9 cellular contexts compared by ENCODE assay signal in genomic region chr6:52417675-52418111, GRCh38. TPM values are rescaled to one million over a fixed set of nuclear protein-coding genes. Genes with fewer than 3 reads are reported as not detected.
A peak's percentile ranks its signal among the peaks of the same experiment; 100 is the strongest.
DNase-seq lines count a peak whose midpoint lies in the region; ATAC-seq and TF ChIP-seq lines count a peak whose summit lies in the region.
"Had no signal": no experiment of that assay in that cellular context is flagged by ENCODE, and none has a peak within 500 bp of the region (broad histone marks: within the 10 kb centered on the region; RNA-seq: fewer than 3 reads in every experiment).

No MANE protein-coding gene starts in this region.

- no peak overlapping the region for H3K4me3 ChIP-seq in endodermal cell (ENCODE audit: low read length)
- H3K4me3 ChIP-seq: adrenal gland had no signal

- H3K27me3 ChIP-seq in endodermal cell (ENCODE audit: control insufficient read depth, insufficient read depth, low read length, poor library complexity, severe bottlenecking), result no peaks in the 10 kb centered on the region
- H3K27me3 ChIP-seq: adrenal gland had no signal

- WGBS in endodermal cell (ENCODE audit: insufficient coverage in 1 of 2, insufficient read length in 1 of 2), 2 experiments, result 85 to 86% methylated on average over 3 to 5 of the region's 5 CpGs

- no peaks in the 10 kb centered on the region for H3K9me3 ChIP-seq in endodermal cell (ENCODE audit: control insufficient read depth, low read length)
- H3K9me3 ChIP-seq: adrenal gland had no signal

- DNase-seq in DMS53 treated with DMSO at 0.1 percent for 48 hours (lab: John Stamatoyannopoulos, UW; ENCODE audit: unreplicated experiment), result peak; percentile 10
- DNase-seq in NCI-H82 (lab: John Stamatoyannopoulos, UW), result peak; percentile 84
- DNase-seq in endodermal cell, result no peak
- DNase-seq in nephron progenitor cell, result no peak
- DNase-seq in cerebellar nuclear complex (lab: John Stamatoyannopoulos, UW), result no peak
- DNase-seq in naive thymus-derived CD8-positive, alpha-beta T cell, result no peak

- no peak overlapping the region for H3K9ac ChIP-seq in endodermal cell (ENCODE audit: extremely low read depth, low read length, poor library complexity, severe bottlenecking)

- peaks cover 4% of the 10 kb centered on the region for H3K4me1 ChIP-seq in endodermal cell (ENCODE audit: control insufficient read depth, insufficient read depth, low read length)

- H3K9me3 Mint-ChIP-seq in endodermal cell, result no peaks in the 10 kb centered on the region
- H3K9me3 Mint-ChIP-seq in nephron progenitor cell, result no peaks in the 10 kb centered on the region
- H3K9me3 Mint-ChIP-seq in naive thymus-derived CD8-positive, alpha-beta T cell, result no peaks in the 10 kb centered on the region

- no peaks in the 10 kb centered on the region for H3K36me3 ChIP-seq in endodermal cell (ENCODE audit: control insufficient read depth, insufficient read depth, low read length)
- H3K36me3 ChIP-seq: adrenal gland had no signal

- H3K4me1 Mint-ChIP-seq in endodermal cell (peaks cover 33% of the 10 kb centered on the region), nephron progenitor cell (peaks cover 21% of the 10 kb centered on the region)
- H3K4me1 Mint-ChIP-seq in naive thymus-derived CD8-positive, alpha-beta T cell, result peaks cover 11 to 42% (median 18%) of the 10 kb centered on the region in 4 donors

- no peak overlapping the region for H3K4me3 Mint-ChIP-seq in endodermal cell
- H3K4me3 Mint-ChIP-seq in nephron progenitor cell, result peak overlapping the region; percentile 12
- peak overlapping the region in 3 of 10 donors; percentile 2 to 54 (median 39) for H3K4me3 Mint-ChIP-seq in naive thymus-derived CD8-positive, alpha-beta T cell

- no peaks in the 10 kb centered on the region for H3K27me3 Mint-ChIP-seq in endodermal cell (ENCODE audit: insufficient read depth)
- peaks cover 10% of the 10 kb centered on the region for H3K27me3 Mint-ChIP-seq in nephron progenitor cell (ENCODE audit: low read depth, poor library complexity)
- H3K27me3 Mint-ChIP-seq in naive thymus-derived CD8-positive, alpha-beta T cell, result no peaks in the 10 kb centered on the region

- ATAC-seq in GM21390 (IDR thresholded peaks at IDR 0.05; ENCODE audit: unreplicated experiment) (no peak), GM18861 (IDR thresholded peaks at IDR 0.05; ENCODE audit: unreplicated experiment) (no peak)
- no peak for ATAC-seq in naive thymus-derived CD8-positive, alpha-beta T cell

- POLR2A ChIA-PET in naive thymus-derived CD8-positive, alpha-beta T cell (lab: Charles Lee), result interaction anchor here (1.1 kb wide), 1 partner anchor 133 kb away, joined by 3 read pairs; the partner anchor contains the start of gene MCM3

- TF ChIP-seq CTCF in endodermal cell (conservative IDR thresholded peaks at IDR 0.05), result no peak
- no peak for TF ChIP-seq CTCF in nephron progenitor cell (IDR thresholded peaks at IDR 0.05)

- H3K36me3 Mint-ChIP-seq in endodermal cell (ENCODE audit: low read depth) (no peaks in the 10 kb centered on the region), nephron progenitor cell (ENCODE audit: low read depth) (no peaks in the 10 kb centered on the region)
- no peaks in the 10 kb centered on the region for H3K36me3 Mint-ChIP-seq in naive thymus-derived CD8-positive, alpha-beta T cell

- peak overlapping the region; percentile 18 for H3K27ac Mint-ChIP-seq in endodermal cell
- no peak overlapping the region for H3K27ac Mint-ChIP-seq in nephron progenitor cell
- peak overlapping the region in 5 of 10 donors; percentile 11 to 90 (median 48) for H3K27ac Mint-ChIP-seq in naive thymus-derived CD8-positive, alpha-beta T cell

- no peak overlapping the region for H3K27ac ChIP-seq in endodermal cell (ENCODE audit: low read depth, low read length)

RNA-seq across cellular contexts. Expression of gene EFHC1, which starts 2.4 kb away (rescaled TPM):
- 10 to 100 TPM; 26.4 to 46.4 TPM for total RNA-seq in endodermal cell
- polyA plus RNA-seq in endodermal cell (2013, experiment 1 of 2), result 49.7 TPM
- polyA plus RNA-seq in endodermal cell (2013, experiment 2 of 2), result 49.3 TPM
- 10 to 100 TPM; 13.0 to 15.5 TPM for total RNA-seq in naive thymus-derived CD8-positive, alpha-beta T cell
- polyA plus RNA-seq in naive thymus-derived CD8-positive, alpha-beta T cell, result 1 to 10 TPM; 2.5 to 5.1 (median 2.9) TPM

RNA-seq across cellular contexts. Expression of gene PAQR8, which starts 55.7 kb away (rescaled TPM):
- total RNA-seq in endodermal cell, result 1 to 10 TPM; 5.9 to 6.7 TPM
- 11.0 TPM for polyA plus RNA-seq in endodermal cell (2013, experiment 1 of 2)
- 11.9 TPM for polyA plus RNA-seq in endodermal cell (2013, experiment 2 of 2)
- 10 to 100 TPM; 28.9 to 31.7 TPM for total RNA-seq in naive thymus-derived CD8-positive, alpha-beta T cell
- 10 to 100 TPM; 14.3 to 35.0 (median 30.6) TPM for polyA plus RNA-seq in naive thymus-derived CD8-positive, alpha-beta T cell

Comparison
In these comparisons a context has a peak if more than half of its experiments do, and no peak if none do; other contexts are left out.
1. DNase-seq: peak in DMS53 treated with DMSO at 0.1 percent for 48 hours (single experiment) and NCI-H82 (single experiment); none in endodermal cell (single experiment), nephron progenitor cell (single experiment), cerebellar nuclear complex (0 of 2) and naive thymus-derived CD8-positive, alpha-beta T cell (0 of 10).